Comparison of ENCODE assay signal across 15 cellular contexts in the genomic region with DNA sequence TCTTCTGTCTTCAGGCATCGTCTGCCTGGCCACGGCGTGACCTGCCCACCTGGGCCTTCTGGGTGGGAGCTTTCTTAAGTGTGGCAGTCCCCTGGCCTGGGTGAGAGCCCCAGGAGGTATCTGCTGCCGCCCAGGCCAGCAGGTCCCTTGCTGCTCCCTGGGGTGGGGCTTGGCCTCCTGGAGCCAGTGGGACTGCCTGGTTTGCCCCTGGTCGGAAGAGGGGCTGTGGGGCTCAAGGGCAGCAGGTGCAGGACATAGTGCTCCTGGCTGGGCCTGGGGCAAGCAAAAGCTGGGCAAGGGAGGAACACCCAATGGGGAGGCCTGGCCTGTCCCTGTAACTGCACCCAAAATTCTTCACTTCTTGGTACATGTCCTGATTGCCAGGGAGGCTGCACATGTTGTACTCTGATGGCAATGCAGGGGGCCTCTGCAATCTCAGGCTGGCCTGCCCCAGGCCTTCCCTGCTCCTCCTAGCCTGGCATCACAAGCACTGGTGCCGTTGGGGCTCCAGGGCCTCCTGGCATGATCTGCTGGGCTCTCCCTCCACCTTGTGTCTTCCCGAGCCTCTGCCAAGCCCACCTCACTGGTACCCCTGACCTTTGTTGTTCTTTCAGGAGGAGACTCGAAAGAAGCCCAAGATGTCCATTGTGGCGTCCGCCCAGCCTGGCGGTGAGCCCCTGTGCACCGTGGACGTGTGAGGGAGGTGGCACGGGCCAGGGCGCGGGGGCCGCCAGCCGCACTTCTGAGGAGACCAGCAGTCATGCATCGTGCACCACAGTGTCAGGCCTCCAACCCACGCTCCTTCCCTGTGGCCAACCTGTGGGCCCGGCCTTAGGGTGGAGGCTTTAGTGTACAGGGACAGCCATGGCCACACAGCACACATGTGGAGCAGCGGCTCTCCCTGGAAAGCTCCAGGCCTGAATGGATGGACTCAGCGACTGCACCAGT. TPM values are rescaled to one million over a fixed set of nuclear protein-coding genes. Genes with fewer than 3 reads are reported as not detected.
DNase-seq lines count a peak whose midpoint lies in the region; ATAC-seq, FAIRE-seq and TF ChIP-seq lines count a peak whose summit lies in the region.
"Had no signal": no experiment of that assay in that cellular context is flagged by ENCODE, and none has a peak within 500 bp of the region (broad histone marks: within the 10 kb centered on the region; RNA-seq: fewer than 3 reads in every experiment).

No MANE protein-coding gene starts in this region.

- RAD21 ChIA-PET in HCT116 (lab: Charles Lee; ENCODE audit: low non-redundant PET in 1 of 2, low total read pairs in 2 of 2, uncharacterized antibody in 2 of 2, unreplicated experiment in 2 of 2) = no interaction called here

- POLR2A ChIA-PET in HCT116 (lab: Charles Lee) = no interaction called here
- POLR2A ChIA-PET in naive thymus-derived CD4-positive, alpha-beta T cell (lab: Charles Lee) = interaction anchor here (0.6 kb wide), 1 partner anchor 31 kb away, joined by 3 read pairs; no protein-coding TSS in a partner anchor

- peaks cover 25% of the 10 kb centered on the region for H3K79me2 ChIP-seq in HCT116 (ENCODE audit: insufficient read depth, low read length)

- no peak overlapping the region for H3K4me3 ChIP-seq in HCT116 (replicated peaks in 1 of 2; ENCODE audit: low read depth in 1 of 2, low read length in 2 of 2)
- H3K4me3 ChIP-seq in naive thymus-derived CD4-positive, alpha-beta T cell (ENCODE audit: low read length) = no peak overlapping the region
- H3K4me3 ChIP-seq: adrenal gland, BLaER1, tibial artery had no signal

- H3K27ac Mint-ChIP-seq in brain = peak overlapping the region in 3 of 5 experiments; percentile 30 to 93 (median 40)
- peak overlapping the region in 3 of 9 donors; percentile 38 to 62 (median 49) for H3K27ac Mint-ChIP-seq in naive thymus-derived CD4-positive, alpha-beta T cell
- H3K27ac Mint-ChIP-seq in effector memory CD8-positive, alpha-beta T cell = no peak overlapping the region

- H3K9ac ChIP-seq in HCT116 (ENCODE audit: low read length) = no peak overlapping the region
- H3K9ac ChIP-seq: BLaER1 had no signal

- H3K4me2 ChIP-seq in HCT116 (ENCODE audit: low read length) = no peak overlapping the region
- H3K4me2 ChIP-seq: BLaER1 had no signal

- H3K9me3 Mint-ChIP-seq in brain = no peaks in the 10 kb centered on the region
- no peaks in the 10 kb centered on the region for H3K9me3 Mint-ChIP-seq in naive thymus-derived CD4-positive, alpha-beta T cell
- H3K9me3 Mint-ChIP-seq in effector memory CD8-positive, alpha-beta T cell = no peaks in the 10 kb centered on the region
- H3K9me3 Mint-ChIP-seq: nephron progenitor cell had no signal

- no peak overlapping the region for H3K4me3 Mint-ChIP-seq in brain
- H3K4me3 Mint-ChIP-seq in naive thymus-derived CD4-positive, alpha-beta T cell = no peak overlapping the region
- H3K4me3 Mint-ChIP-seq in effector memory CD8-positive, alpha-beta T cell = no peak overlapping the region
- H3K4me3 Mint-ChIP-seq: nephron progenitor cell had no signal

- intact Hi-C loops in HCT116 (cut with micrococcal nuclease) = loop anchor here (10.0 kb wide), 1 partner anchor 145 kb away; no protein-coding TSS in a partner anchor
- intact Hi-C loops in naive thymus-derived CD4-positive, alpha-beta T cell (cut with micrococcal nuclease) = loop anchor here in 1 of 2 donors (10.0 kb wide), 1 partner anchor 965 kb away; the partner anchor contains the start of gene ESS2

- FAIRE-seq in GM12891 (lab: Jason Lieb, UNC) = no peak

- no peak overlapping the region for H2AFZ ChIP-seq in HCT116 (ENCODE audit: low read depth, low read length, poor library complexity, severe bottlenecking)

- TF ChIP-seq CTCF in HCT116 (IDR thresholded peaks at IDR 0.05 in 2 of 3, conservative IDR thresholded peaks at IDR 0.05 in 1 of 3; ENCODE audit: borderline replicate concordance in 1 of 3, insufficient read depth in 1 of 3, low read depth in 2 of 3, low read length in 2 of 3) = no peak
- no peak for TF ChIP-seq CTCF in brain (conservative IDR thresholded peaks at IDR 0.05)

- H4K20me1 ChIP-seq in HCT116 (ENCODE audit: insufficient read depth) = no peaks in the 10 kb centered on the region

- no TSS peak for BruUV-seq in HCT116 (replicated peaks; lab: Mats Ljungman, UMichigan)

- peaks cover 0 to 4% of the 10 kb centered on the region in 2 experiments; a peak in 1 of 4 replicates for H3K4me1 ChIP-seq in HCT116 (ENCODE audit: control insufficient read depth in 1 of 2, insufficient read depth in 2 of 2, low read length in 2 of 2)
- H3K4me1 ChIP-seq in naive thymus-derived CD4-positive, alpha-beta T cell (ENCODE audit: control insufficient read depth in 2 of 2, insufficient read depth in 2 of 2, low read length in 2 of 2) = peaks cover 0 to 6% of the 10 kb centered on the region in 2 donors
- H3K4me1 ChIP-seq: adrenal gland, tibial artery had no signal

- 0 out of 2 replicates have a peak, but pooled peaks have one; percentile 13 for TF ChIP-seq POLR2A in GM12891 (IDR thresholded peaks at IDR 0.05; ENCODE audit: low read depth, low read length)
- TF ChIP-seq POLR2A in HCT116 (IDR thresholded peaks at IDR 0.05; ENCODE audit: borderline replicate concordance, extremely low read depth, insufficient read depth, insufficient read length) = no peak

- CTCF ChIA-PET in HCT116 (lab: Charles Lee) = no interaction called here
- CTCF ChIA-PET in naive thymus-derived CD4-positive, alpha-beta T cell (lab: Charles Lee) = interaction anchor here (0.6 to 1.0 kb wide), 2 partner anchors 8 to 11 kb away, joined by 4 to 8 read pairs; no protein-coding TSS in a partner anchor

- no peak for TF ChIP-seq RAD21 in HCT116 (IDR thresholded peaks at IDR 0.05; ENCODE audit: low read depth)

- no peak for ATAC-seq in HCT116
- no peak for ATAC-seq in naive thymus-derived CD4-positive, alpha-beta T cell
- no peak for ATAC-seq in effector memory CD8-positive, alpha-beta T cell (replicated peaks)

- no peaks in the 10 kb centered on the region for H3K27me3 ChIP-seq in HCT116 (ENCODE audit: insufficient read depth, low read length)
- H3K27me3 ChIP-seq in naive thymus-derived CD4-positive, alpha-beta T cell (ENCODE audit: control insufficient read depth in 2 of 2, insufficient read depth in 2 of 2, low read length in 2 of 2) = no peaks in the 10 kb centered on the region
- H3K27me3 ChIP-seq: adrenal gland, BLaER1, tibial artery had no signal

- peaks cover 4% of the 10 kb centered on the region for H3K4me1 Mint-ChIP-seq in brain
- peaks cover 0 to 21% (median 8%) of the 10 kb centered on the region in 7 donors for H3K4me1 Mint-ChIP-seq in naive thymus-derived CD4-positive, alpha-beta T cell
- H3K4me1 Mint-ChIP-seq in effector memory CD8-positive, alpha-beta T cell (ENCODE audit: low read depth in 2 of 2) = peaks cover 7 to 27% of the 10 kb centered on the region in 2 donors
- H3K4me1 Mint-ChIP-seq: nephron progenitor cell had no signal

- H3K27me3 Mint-ChIP-seq in brain = no peaks in the 10 kb centered on the region
- H3K27me3 Mint-ChIP-seq in naive thymus-derived CD4-positive, alpha-beta T cell = no peaks in the 10 kb centered on the region
- H3K27me3 Mint-ChIP-seq in effector memory CD8-positive, alpha-beta T cell = no peaks in the 10 kb centered on the region

- H3K9me3 ChIP-seq in HCT116 (ENCODE audit: control insufficient read depth in 1 of 2, insufficient read depth in 1 of 2, low read depth in 1 of 2, low read length in 2 of 2) = no peaks in the 10 kb centered on the region
- H3K9me3 ChIP-seq in naive thymus-derived CD4-positive, alpha-beta T cell (ENCODE audit: control insufficient read depth in 2 of 3, low read length in 3 of 3) = no peaks in the 10 kb centered on the region
- H3K9me3 ChIP-seq: adrenal gland, BLaER1, tibial artery had no signal

- DNase-seq in GM12891 (ENCODE audit: insufficient read length, low spot score) (no peak), HCT116 (ENCODE audit: low read depth, low spot score) (no peak), T-helper 2 cell (no peak), midbrain (lab: John Stamatoyannopoulos, UW) (no peak)
- no peak for DNase-seq in naive thymus-derived CD4-positive, alpha-beta T cell
- DNase-seq in effector memory CD8-positive, alpha-beta T cell = no peak
- DNase-seq: NCI-H1436 treated with DMSO at 0.1 percent for 48 hours, NCI-H446, nephron progenitor cell, retina, tibial artery had no signal

- H3K9me2 ChIP-seq in HCT116 (ENCODE audit: insufficient read depth) = no peaks in the 10 kb centered on the region

- peak overlapping the region; percentile 34 for H3K27ac ChIP-seq in HCT116 (ENCODE audit: low read depth, low read length)
- H3K27ac ChIP-seq in naive thymus-derived CD4-positive, alpha-beta T cell (ENCODE audit: low read depth, low read length) = peak overlapping the region; percentile 22
- H3K27ac ChIP-seq: adrenal gland, BLaER1, epithelial cell of prostate, tibial artery had no signal

- peaks cover 26 to 69% of the 10 kb centered on the region in 2 experiments; a peak in 3 of 4 replicates for H3K36me3 ChIP-seq in HCT116 (ENCODE audit: control insufficient read depth in 1 of 2, insufficient read depth in 2 of 2, low read length in 2 of 2)
- H3K36me3 ChIP-seq in naive thymus-derived CD4-positive, alpha-beta T cell (ENCODE audit: control insufficient read depth in 2 of 3, insufficient read depth in 3 of 3, low read length in 3 of 3) = peaks cover 0 to 95% (median 11%) of the 10 kb centered on the region in 3 experiments

- H3K36me3 Mint-ChIP-seq in brain = peaks cover 31% of the 10 kb centered on the region
- H3K36me3 Mint-ChIP-seq in naive thymus-derived CD4-positive, alpha-beta T cell = peaks cover 0 to 10% (median 6%) of the 10 kb centered on the region in 5 donors
- H3K36me3 Mint-ChIP-seq in effector memory CD8-positive, alpha-beta T cell (ENCODE audit: insufficient read depth) = peaks cover 70% of the 10 kb centered on the region

RNA-seq across cellular contexts. Expression of gene RANBP1, which starts 6.2 kb away (rescaled TPM):
- 168 TPM for polyA plus RNA-seq in GM12891 (2012; ENCODE audit: low read depth, missing spikeins)
- 351 TPM for total RNA-seq in HCT116 (2021; ENCODE audit: unreplicated experiment)
- polyA plus RNA-seq in HCT116 (2012) = 240 and 283 TPM in 2 replicates
- 197 TPM for polyA plus RNA-seq in brain (ENCODE audit: insufficient read depth, low read depth, low replicate concordance)
- total RNA-seq in naive thymus-derived CD4-positive, alpha-beta T cell = 100 to 1,000 TPM in 1 of 5 experiments, 10 to 100 TPM in 4; 50.4 to 224 (median 74.8) TPM
- polyA plus RNA-seq in naive thymus-derived CD4-positive, alpha-beta T cell = 10 to 100 TPM; 86.1 to 90.6 TPM

RNA-seq across cellular contexts. Expression of gene TRMT2A, which starts 7.3 kb away (rescaled TPM):
- polyA plus RNA-seq in GM12891 (2012; ENCODE audit: low read depth, missing spikeins) = 45.8 TPM
- 67.3 TPM for total RNA-seq in HCT116 (2021; ENCODE audit: unreplicated experiment)
- 43.8 and 47.9 TPM in 2 replicates for polyA plus RNA-seq in HCT116 (2012)
- polyA plus RNA-seq in brain (ENCODE audit: insufficient read depth, low read depth, low replicate concordance) = 31.3 TPM
- 100 to 1,000 TPM in 2 of 5 experiments, 10 to 100 TPM in 3; 92.0 to 134 (median 95.8) TPM for total RNA-seq in naive thymus-derived CD4-positive, alpha-beta T cell
- polyA plus RNA-seq in naive thymus-derived CD4-positive, alpha-beta T cell = 10 to 100 TPM; 30.0 to 44.5 TPM

RNA-seq across cellular contexts. Expression of gene ZDHHC8, which starts 21.9 kb away (rescaled TPM):
- 7.3 TPM for polyA plus RNA-seq in GM12891 (2012; ENCODE audit: low read depth, missing spikeins)
- total RNA-seq in HCT116 (2021; ENCODE audit: unreplicated experiment) = 89.3 TPM
- polyA plus RNA-seq in HCT116 (2012) = 46.9 and 49.5 TPM in 2 replicates
- 33.7 TPM for polyA plus RNA-seq in brain (ENCODE audit: insufficient read depth, low read depth, low replicate concordance)
- 10 to 100 TPM; 63.4 to 88.5 (median 79.2) TPM for total RNA-seq in naive thymus-derived CD4-positive, alpha-beta T cell
- polyA plus RNA-seq in naive thymus-derived CD4-positive, alpha-beta T cell = 1 to 10 TPM in 1 of 2 donors, under 1 TPM in 1; 0.95 to 4.3 TPM

RNA-seq across cellular contexts. Expression of gene DGCR8, which starts 29.6 kb away (rescaled TPM):
- 13.9 TPM for polyA plus RNA-seq in GM12891 (2012; ENCODE audit: low read depth, missing spikeins)
- total RNA-seq in HCT116 (2021; ENCODE audit: unreplicated experiment) = 43.8 TPM
- 24.2 and 25.3 TPM in 2 replicates for polyA plus RNA-seq in HCT116 (2012)
- 18.9 TPM for polyA plus RNA-seq in brain (ENCODE audit: insufficient read depth, low read depth, low replicate concordance)
- total RNA-seq in naive thymus-derived CD4-positive, alpha-beta T cell = 10 to 100 TPM; 33.4 to 63.6 (median 41.1) TPM
- polyA plus RNA-seq in naive thymus-derived CD4-positive, alpha-beta T cell = 1 to 10 TPM; 4.1 to 6.1 TPM

RNA-seq across cellular contexts. Expression of gene CCDC188, which starts 41.2 kb away (rescaled TPM):
- polyA plus RNA-seq in GM12891 (2012; ENCODE audit: low read depth, missing spikeins) = 0.05 TPM
- total RNA-seq in HCT116 (2021; ENCODE audit: unreplicated experiment) = not detected
- 0.24 and 0.26 TPM in 2 replicates for polyA plus RNA-seq in HCT116 (2012)
- polyA plus RNA-seq in brain (ENCODE audit: insufficient read depth, low read depth, low replicate concordance) = 1.6 TPM
- total RNA-seq in naive thymus-derived CD4-positive, alpha-beta T cell = not detected
- polyA plus RNA-seq in naive thymus-derived CD4-positive, alpha-beta T cell = not detected

Comparison
In these comparisons a context has a peak if more than half of its experiments do, and no peak if none do; other contexts are left out.
1. H3K27ac Mint-ChIP-seq: peak in brain (3 of 5); none in effector memory CD8-positive, alpha-beta T cell (0 of 2).